Comparison of ENCODE assay signal across 8 cellular contexts in genomic region chr4:87395073-87395472, GRCh38. TPM values are rescaled to one million over a fixed set of nuclear protein-coding genes. Genes with fewer than 3 reads are reported as not detected.
DNase-seq lines count a peak whose midpoint lies in the region; ATAC-seq and TF ChIP-seq lines count a peak whose summit lies in the region.
"Not testable (repeated sequence)": the region's sequence is repeated elsewhere in the genome, so short reads cannot be mapped to it uniquely, and the experiment has no call there.

No MANE protein-coding gene starts in this region.

- not testable (repeated sequence) for H3K9me3 Mint-ChIP-seq in CD8-positive, alpha-beta T cell; T-helper 1 cell treated with Interleukin-12 subunit alpha and Interleukin-12 subunit beta and Interleukin-4 antibody, amounts not matched to agents 30 μg/mL and 1 μg/mL, for 36 hours; activated CD8-positive, alpha-beta T cell treated with anti-CD3 and anti-CD28 coated beads, Interleukin-2, amount 10 ng/mL, durations not matched to agents 7 days and 5 days (ENCODE audit: insufficient read depth); activated T-cell treated with anti-CD3 and anti-CD28 coated beads, Interleukin-2, amount 50 U/mL, for 24 hours; activated naive CD8-positive, alpha-beta T cell (ENCODE audit: low read depth); central memory CD8-positive, alpha-beta T cell; naive thymus-derived CD8-positive, alpha-beta T cell; stimulated activated effector memory CD8-positive, alpha-beta T cell treated with anti-CD3 and anti-CD28 coated beads, Interleukin-12 subunit alpha, Interleukin-12 subunit beta, amount 100 ng/mL, for 72 hours

- peak in 4 of 7 experiments; percentile 23 to 57 (median 37) for DNase-seq in CD8-positive, alpha-beta T cell
- DNase-seq in activated CD8-positive, alpha-beta T cell treated with anti-CD3 and anti-CD28 coated beads, Interleukin-2, amount 10 ng/mL, durations not matched to agents 7 days and 5 days = peak; percentile 35
- peak; percentile 40 for DNase-seq in activated T-cell treated with anti-CD3 and anti-CD28 coated beads, Interleukin-2, amount 50 U/mL, for 24 hours
- not testable (repeated sequence) for DNase-seq in central memory CD8-positive, alpha-beta T cell (ENCODE audit: low spot score in 2 of 2); stimulated activated effector memory CD8-positive, alpha-beta T cell treated with anti-CD3 and anti-CD28 coated beads, Interleukin-12 subunit alpha, Interleukin-12 subunit beta, amount 100 ng/mL, for 72 hours (ENCODE audit: low spot score in 2 of 2)
- DNase-seq in naive thymus-derived CD8-positive, alpha-beta T cell = peak in 5 of 10 donors; percentile 8 to 36 (median 25)

- H3K27ac ChIP-seq in CD8-positive, alpha-beta T cell (ENCODE audit: low read depth, low read length) = not testable (repeated sequence)

- peak overlapping the region; percentile 74 for H3K27ac Mint-ChIP-seq in CD8-positive, alpha-beta T cell
- H3K27ac Mint-ChIP-seq in T-helper 1 cell treated with Interleukin-12 subunit alpha and Interleukin-12 subunit beta and Interleukin-4 antibody, amounts not matched to agents 30 μg/mL and 1 μg/mL, for 36 hours; activated naive CD8-positive, alpha-beta T cell; central memory CD8-positive, alpha-beta T cell (ENCODE audit: low read depth); stimulated activated effector memory CD8-positive, alpha-beta T cell treated with anti-CD3 and anti-CD28 coated beads, Interleukin-12 subunit alpha, Interleukin-12 subunit beta, amount 100 ng/mL, for 72 hours: not testable (repeated sequence)
- peak overlapping the region; percentile 84 for H3K27ac Mint-ChIP-seq in activated CD8-positive, alpha-beta T cell treated with anti-CD3 and anti-CD28 coated beads, Interleukin-2, amount 10 ng/mL, durations not matched to agents 7 days and 5 days
- H3K27ac Mint-ChIP-seq in activated T-cell treated with anti-CD3 and anti-CD28 coated beads, Interleukin-2, amount 50 U/mL, for 24 hours = peak overlapping the region; percentile 45
- H3K27ac Mint-ChIP-seq in naive thymus-derived CD8-positive, alpha-beta T cell = peak overlapping the region; percentile 13 to 87 (median 54)

- peak overlapping the region; percentile 82 for H3K4me3 Mint-ChIP-seq in CD8-positive, alpha-beta T cell
- peak overlapping the region; percentile 19 for H3K4me3 Mint-ChIP-seq in T-helper 1 cell treated with Interleukin-12 subunit alpha and Interleukin-12 subunit beta and Interleukin-4 antibody, amounts not matched to agents 30 μg/mL and 1 μg/mL, for 36 hours
- H3K4me3 Mint-ChIP-seq in activated CD8-positive, alpha-beta T cell treated with anti-CD3 and anti-CD28 coated beads, Interleukin-2, amount 10 ng/mL, durations not matched to agents 7 days and 5 days = peak overlapping the region; percentile 72
- H3K4me3 Mint-ChIP-seq in activated T-cell treated with anti-CD3 and anti-CD28 coated beads, Interleukin-2, amount 50 U/mL, for 24 hours = peak overlapping the region; percentile 70
- peak overlapping the region; percentile 75 for H3K4me3 Mint-ChIP-seq in activated naive CD8-positive, alpha-beta T cell
- peak overlapping the region; percentile 67 for H3K4me3 Mint-ChIP-seq in central memory CD8-positive, alpha-beta T cell
- H3K4me3 Mint-ChIP-seq in naive thymus-derived CD8-positive, alpha-beta T cell = peak overlapping the region; percentile 63 to 88 (median 79)
- peak overlapping the region; percentile 54 for H3K4me3 Mint-ChIP-seq in stimulated activated effector memory CD8-positive, alpha-beta T cell treated with anti-CD3 and anti-CD28 coated beads, Interleukin-12 subunit alpha, Interleukin-12 subunit beta, amount 100 ng/mL, for 72 hours

- H3K4me3 ChIP-seq in CD8-positive, alpha-beta T cell (ENCODE audit: low read depth, low read length) = not testable (repeated sequence)

- not testable (repeated sequence) for H3K27me3 Mint-ChIP-seq in CD8-positive, alpha-beta T cell (ENCODE audit: low read depth); activated CD8-positive, alpha-beta T cell treated with anti-CD3 and anti-CD28 coated beads, Interleukin-2, amount 10 ng/mL, durations not matched to agents 7 days and 5 days (ENCODE audit: low read depth); activated T-cell treated with anti-CD3 and anti-CD28 coated beads, Interleukin-2, amount 50 U/mL, for 24 hours; activated naive CD8-positive, alpha-beta T cell; central memory CD8-positive, alpha-beta T cell; naive thymus-derived CD8-positive, alpha-beta T cell
- peaks cover 11% of the 10 kb centered on the region for H3K27me3 Mint-ChIP-seq in T-helper 1 cell treated with Interleukin-12 subunit alpha and Interleukin-12 subunit beta and Interleukin-4 antibody, amounts not matched to agents 30 μg/mL and 1 μg/mL, for 36 hours (ENCODE audit: low read depth)

- H3K36me3 ChIP-seq in CD8-positive, alpha-beta T cell (ENCODE audit: insufficient read depth, low read length) = not testable (repeated sequence)

- intact Hi-C loops in CD8-positive, alpha-beta T cell (cut with DNase I, micrococcal nuclease) = loop anchor here (10.0 kb wide), 4 partner anchors 160 to 890 kb away; partner anchors contain the start of genes AFF1 (in 1 of the 2) and PPM1K (in 1 of the 2)

- not testable (repeated sequence) for TF ChIP-seq CTCF in CD8-positive, alpha-beta T cell (IDR thresholded peaks at IDR 0.05)

- H3K4me1 ChIP-seq in CD8-positive, alpha-beta T cell (ENCODE audit: insufficient read depth, low read length) = not testable (repeated sequence)

- H3K9me3 ChIP-seq in CD8-positive, alpha-beta T cell (ENCODE audit: low read length) = not testable (repeated sequence)

- H3K27me3 ChIP-seq in CD8-positive, alpha-beta T cell (ENCODE audit: insufficient read depth, low read length) = not testable (repeated sequence)

- peaks cover 22% of the 10 kb centered on the region for H3K4me1 Mint-ChIP-seq in CD8-positive, alpha-beta T cell (ENCODE audit: low read depth)
- H3K4me1 Mint-ChIP-seq in T-helper 1 cell treated with Interleukin-12 subunit alpha and Interleukin-12 subunit beta and Interleukin-4 antibody, amounts not matched to agents 30 μg/mL and 1 μg/mL, for 36 hours (ENCODE audit: low read depth) = peaks cover 13% of the 10 kb centered on the region
- peaks cover 16% of the 10 kb centered on the region for H3K4me1 Mint-ChIP-seq in activated CD8-positive, alpha-beta T cell treated with anti-CD3 and anti-CD28 coated beads, Interleukin-2, amount 10 ng/mL, durations not matched to agents 7 days and 5 days (ENCODE audit: low read depth)
- H3K4me1 Mint-ChIP-seq in activated T-cell treated with anti-CD3 and anti-CD28 coated beads, Interleukin-2, amount 50 U/mL, for 24 hours (ENCODE audit: low read depth) = peaks cover 19% of the 10 kb centered on the region
- H3K4me1 Mint-ChIP-seq in activated naive CD8-positive, alpha-beta T cell (ENCODE audit: low read depth) = peaks cover 26% of the 10 kb centered on the region
- H3K4me1 Mint-ChIP-seq in central memory CD8-positive, alpha-beta T cell; stimulated activated effector memory CD8-positive, alpha-beta T cell treated with anti-CD3 and anti-CD28 coated beads, Interleukin-12 subunit alpha, Interleukin-12 subunit beta, amount 100 ng/mL, for 72 hours: not testable (repeated sequence)
- peaks cover 3 to 20% (median 17%) of the 10 kb centered on the region in 4 donors for H3K4me1 Mint-ChIP-seq in naive thymus-derived CD8-positive, alpha-beta T cell

- CTCF ChIA-PET in CD8-positive, alpha-beta T cell (lab: Charles Lee) = interaction anchor here (0.6 to 2.4 kb wide), 6 partner anchors 12 to 388 kb away, joined by 3 to 6 read pairs (median 3); no protein-coding TSS in a partner anchor
- CTCF ChIA-PET in activated CD8-positive, alpha-beta T cell treated with anti-CD3 and anti-CD28 coated beads, Interleukin-2, amount 10 ng/mL, durations not matched to agents 7 days and 5 days (lab: Charles Lee) = interaction anchor here (1.5 to 8.0 kb wide), 3 partner anchors 10 to 63 kb away, joined by 3 to 68 read pairs (median 3); partner anchors contain the start of gene NUDT9

- not testable (repeated sequence) for ATAC-seq in CD8-positive, alpha-beta T cell; activated CD8-positive, alpha-beta T cell treated with anti-CD3 and anti-CD28 coated beads, Interleukin-2, amount 10 ng/mL, durations not matched to agents 7 days and 5 days; central memory CD8-positive, alpha-beta T cell (replicated peaks; ENCODE audit: extremely low read depth, poor library complexity, severe bottlenecking); naive thymus-derived CD8-positive, alpha-beta T cell; stimulated activated effector memory CD8-positive, alpha-beta T cell treated with anti-CD3 and anti-CD28 coated beads, Interleukin-12 subunit alpha, Interleukin-12 subunit beta, amount 100 ng/mL, for 72 hours

- H3K36me3 Mint-ChIP-seq in CD8-positive, alpha-beta T cell; T-helper 1 cell treated with Interleukin-12 subunit alpha and Interleukin-12 subunit beta and Interleukin-4 antibody, amounts not matched to agents 30 μg/mL and 1 μg/mL, for 36 hours (ENCODE audit: low read depth); activated CD8-positive, alpha-beta T cell treated with anti-CD3 and anti-CD28 coated beads, Interleukin-2, amount 10 ng/mL, durations not matched to agents 7 days and 5 days (ENCODE audit: low read depth); activated T-cell treated with anti-CD3 and anti-CD28 coated beads, Interleukin-2, amount 50 U/mL, for 24 hours (ENCODE audit: low read depth); activated naive CD8-positive, alpha-beta T cell; central memory CD8-positive, alpha-beta T cell (ENCODE audit: insufficient read depth); naive thymus-derived CD8-positive, alpha-beta T cell; stimulated activated effector memory CD8-positive, alpha-beta T cell treated with anti-CD3 and anti-CD28 coated beads, Interleukin-12 subunit alpha, Interleukin-12 subunit beta, amount 100 ng/mL, for 72 hours: not testable (repeated sequence)

- POLR2A ChIA-PET in CD8-positive, alpha-beta T cell (lab: Charles Lee) = interaction anchor here (1.4 kb wide), 1 partner anchor 26 kb away, joined by 5 read pairs; no protein-coding TSS in a partner anchor
- POLR2A ChIA-PET in activated CD8-positive, alpha-beta T cell treated with anti-CD3 and anti-CD28 coated beads, Interleukin-2, amount 10 ng/mL, durations not matched to agents 7 days and 5 days (lab: Charles Lee) = interaction anchor here (1.2 to 1.8 kb wide), 2 partner anchors 12 to 27 kb away, joined by 3 to 6 read pairs; partner anchors contain the start of gene NUDT9
- POLR2A ChIA-PET in naive thymus-derived CD8-positive, alpha-beta T cell (lab: Charles Lee) = interaction anchor here (1.1 kb wide), 1 partner anchor 27 kb away, joined by 4 read pairs; the partner anchor contains the start of gene NUDT9

RNA-seq across cellular contexts. Expression of gene HSD17B11, which starts 4.1 kb away (rescaled TPM):
- total RNA-seq in CD8-positive, alpha-beta T cell = 10 to 100 TPM; 38.8 to 42.4 TPM
- 10 to 100 TPM; 30.2 to 32.2 TPM for total RNA-seq in activated CD8-positive, alpha-beta T cell treated with anti-CD3 and anti-CD28 coated beads, Interleukin-2, amount 10 ng/mL, durations not matched to agents 7 days and 5 days
- total RNA-seq in naive thymus-derived CD8-positive, alpha-beta T cell = 10 to 100 TPM; 74.5 to 77.1 TPM
- polyA plus RNA-seq in naive thymus-derived CD8-positive, alpha-beta T cell = 100 to 1,000 TPM in 1 of 3 donors, 10 to 100 TPM in 2; 68.0 to 125 (median 97.0) TPM

RNA-seq across cellular contexts. Expression of gene NUDT9, which starts 27.3 kb away (rescaled TPM):
- 1 to 10 TPM; 4.9 to 6.4 TPM for total RNA-seq in CD8-positive, alpha-beta T cell
- total RNA-seq in activated CD8-positive, alpha-beta T cell treated with anti-CD3 and anti-CD28 coated beads, Interleukin-2, amount 10 ng/mL, durations not matched to agents 7 days and 5 days = 10 to 100 TPM; 10.9 to 11.0 TPM
- 10 to 100 TPM; 18.1 to 18.8 TPM for total RNA-seq in naive thymus-derived CD8-positive, alpha-beta T cell
- polyA plus RNA-seq in naive thymus-derived CD8-positive, alpha-beta T cell = 10 to 100 TPM; 23.3 to 28.1 (median 26.9) TPM

Comparison
In these comparisons a context has a peak if more than half of its experiments do, and no peak if none do; other contexts are left out.
1. H3K4me3 Mint-ChIP-seq: peak in every context shown above with its lines; median percentile 82 in CD8-positive, alpha-beta T cell; 79 in naive thymus-derived CD8-positive, alpha-beta T cell; 75 in activated naive CD8-positive, alpha-beta T cell; 72 in activated CD8-positive, alpha-beta T cell treated with anti-CD3 and anti-CD28 coated beads, Interleukin-2, amount 10 ng/mL, durations not matched to agents 7 days and 5 days; 70 in activated T-cell treated with anti-CD3 and anti-CD28 coated beads, Interleukin-2, amount 50 U/mL, for 24 hours; 67 in central memory CD8-positive, alpha-beta T cell; 54 in stimulated activated effector memory CD8-positive, alpha-beta T cell treated with anti-CD3 and anti-CD28 coated beads, Interleukin-12 subunit alpha, Interleukin-12 subunit beta, amount 100 ng/mL, for 72 hours; 19 in T-helper 1 cell treated with Interleukin-12 subunit alpha and Interleukin-12 subunit beta and Interleukin-4 antibody, amounts not matched to agents 30 μg/mL and 1 μg/mL, for 36 hours.